Comparison of ENCODE assay signal across 8 cellular contexts in genomic region chr12:25386823-25387134, GRCh38.
DNase-seq lines count a peak whose midpoint lies in the region; ATAC-seq and TF ChIP-seq lines count a peak whose summit lies in the region.

No MANE protein-coding gene starts in this region.

- H3K9ac ChIP-seq in endodermal cell (ENCODE audit: extremely low read depth, low read length, poor library complexity, severe bottlenecking): peak overlapping the region; percentile 99
- H3K9ac ChIP-seq in neuronal stem cell (ENCODE audit: low read depth, low read length, poor library complexity): no peak overlapping the region

- H3K4me3 Mint-ChIP-seq in endodermal cell: peak overlapping the region; percentile 90

- H3K36me3 ChIP-seq in RWPE2 (ENCODE audit: low read depth) (no peaks in the 10 kb centered on the region), endodermal cell (ENCODE audit: control insufficient read depth, insufficient read depth, low read length) (no peaks in the 10 kb centered on the region), neuronal stem cell (replicated peaks in 1 of 2; ENCODE audit: control insufficient read depth in 2 of 2, insufficient read depth in 2 of 2, low read length in 2 of 2) (no peaks in the 10 kb centered on the region)

- WGBS in endodermal cell (ENCODE audit: insufficient coverage in 1 of 2, insufficient read length in 1 of 2), 2 experiments: 18 to 19% methylated on average over 5 to 7 of the region's 9 CpGs
- no CpG with 5 or more reads among the region's 9 CpGs for WGBS in neuronal stem cell (ENCODE audit: extremely low coverage in 2 of 2, insufficient read length in 2 of 2, insufficient replicate concordance in 1 of 2), 2 donors

- no peak overlapping the region for H2BK12ac ChIP-seq in neuronal stem cell (ENCODE audit: low read length)

- H2BK120ac ChIP-seq in neuronal stem cell (ENCODE audit: low read depth, low read length): no peak overlapping the region

- peak; percentile 3; the same call in 2 of the 3 replicates for ATAC-seq in RWPE2 (ENCODE audit: low read depth)
- ATAC-seq in GM18867 (IDR thresholded peaks at IDR 0.05; ENCODE audit: unreplicated experiment): no peak
- no peak for ATAC-seq in GM21526 (IDR thresholded peaks at IDR 0.05; ENCODE audit: low FRiP score, unreplicated experiment)

- H3K9me3 ChIP-seq in RWPE2 (ENCODE audit: severe bottlenecking): no peaks in the 10 kb centered on the region
- peaks cover 12% of the 10 kb centered on the region for H3K9me3 ChIP-seq in endodermal cell (ENCODE audit: control insufficient read depth, low read length)
- H3K9me3 ChIP-seq in neuronal stem cell (replicated peaks in 1 of 2; ENCODE audit: control insufficient read depth in 2 of 2, insufficient read depth in 1 of 2, low read depth in 1 of 2, low read length in 2 of 2): no peaks in the 10 kb centered on the region

- peaks cover 2% of the 10 kb centered on the region for H3K36me3 Mint-ChIP-seq in endodermal cell (ENCODE audit: low read depth)

- no peak for TF ChIP-seq CTCF in RWPE2 (IDR thresholded peaks at IDR 0.05; ENCODE audit: poor library complexity, severe bottlenecking)
- TF ChIP-seq CTCF in endodermal cell (conservative IDR thresholded peaks at IDR 0.05): no peak

- no peak overlapping the region for H4K91ac ChIP-seq in neuronal stem cell (ENCODE audit: low read depth, low read length, poor library complexity)

- peaks cover 28% of the 10 kb centered on the region for H3K27me3 Mint-ChIP-seq in endodermal cell (ENCODE audit: insufficient read depth)

- H3K9me3 Mint-ChIP-seq in endodermal cell: peaks cover 11% of the 10 kb centered on the region

- peaks cover 32% of the 10 kb centered on the region for H3K4me1 Mint-ChIP-seq in endodermal cell

- H3K27ac Mint-ChIP-seq in endodermal cell: peak overlapping the region; percentile 94

- no peak overlapping the region for H2AK5ac ChIP-seq in neuronal stem cell (ENCODE audit: low read depth, low read length)

- H2BK5ac ChIP-seq in neuronal stem cell (ENCODE audit: low read length): no peak overlapping the region

- peak overlapping the region; percentile 68 for H3K4me3 ChIP-seq in GM08714 (ENCODE audit: low read length)
- H3K4me3 ChIP-seq in RWPE2 (ENCODE audit: severe bottlenecking): peak overlapping the region; percentile 68
- peak overlapping the region; percentile 92 for H3K4me3 ChIP-seq in endodermal cell (ENCODE audit: low read length)
- H3K4me3 ChIP-seq in neuronal stem cell (ENCODE audit: low read length in 2 of 2): peak overlapping the region; percentile 80

- no peaks in the 10 kb centered on the region for H3K27me3 ChIP-seq in RWPE2 (ENCODE audit: insufficient read depth, poor library complexity, severe bottlenecking)
- no peaks in the 10 kb centered on the region for H3K27me3 ChIP-seq in endodermal cell (ENCODE audit: control insufficient read depth, insufficient read depth, low read length, poor library complexity, severe bottlenecking)
- H3K27me3 ChIP-seq in neuronal stem cell (ENCODE audit: control insufficient read depth in 3 of 3, insufficient read depth in 3 of 3, low read depth in 1 of 3, low read length in 3 of 3): peaks cover 0 to 9% (median 4%) of the 10 kb centered on the region in 3 experiments

- H3K4ac ChIP-seq in neuronal stem cell (ENCODE audit: low read length): no peak overlapping the region

- H2AFZ ChIP-seq in neuronal stem cell (ENCODE audit: low read length): peak overlapping the region; percentile 94

- H3K79me1 ChIP-seq in neuronal stem cell (ENCODE audit: low read depth, low read length): peaks cover 7% of the 10 kb centered on the region

- peak overlapping the region; percentile 95 for H3K4me2 ChIP-seq in neuronal stem cell (ENCODE audit: insufficient read depth, low read length, poor library complexity, severe bottlenecking)

- H3K14ac ChIP-seq in neuronal stem cell (ENCODE audit: low read length): no peak overlapping the region

- no peak overlapping the region for H2BK15ac ChIP-seq in neuronal stem cell (ENCODE audit: low read length)

- no peak overlapping the region for H3K18ac ChIP-seq in neuronal stem cell (ENCODE audit: low read length)

- H4K8ac ChIP-seq in neuronal stem cell (ENCODE audit: low read depth, low read length): no peak overlapping the region

- no peak for DNase-seq in RWPE2 (ENCODE audit: low spot score)
- DNase-seq in endodermal cell: no peak
- no peak for DNase-seq in neuronal stem cell (ENCODE audit: low spot score)
- DNase-seq in NCI-H2081 (lab: John Stamatoyannopoulos, UW): no peak
- no peak for DNase-seq in stimulated activated CD4-positive, alpha-beta T cell treated with anti-CD3 and anti-CD28 coated beads, Interleukin-2, amount 100 ng/mL, for 48 hours

- H3K4me1 ChIP-seq in RWPE2 (ENCODE audit: insufficient read depth, poor library complexity, severe bottlenecking) (no peaks in the 10 kb centered on the region), endodermal cell (ENCODE audit: control insufficient read depth, insufficient read depth, low read length) (no peaks in the 10 kb centered on the region), neuronal stem cell (ENCODE audit: control insufficient read depth in 2 of 2, insufficient read depth in 1 of 2, low read depth in 1 of 2, low read length in 2 of 2) (peaks cover 0 to 5% of the 10 kb centered on the region in 2 donors)

- H3K27ac ChIP-seq in RWPE2 (ENCODE audit: poor library complexity, severe bottlenecking) (peak overlapping the region; percentile 65), endodermal cell (ENCODE audit: low read depth, low read length) (no peak overlapping the region), neuronal stem cell (replicated peaks; ENCODE audit: low read length) (no peak overlapping the region)

- no peak overlapping the region for H3K23ac ChIP-seq in neuronal stem cell (ENCODE audit: low read depth, low read length, poor library complexity)
